7 cellular contexts compared by ENCODE assay signal in the genomic region with DNA sequence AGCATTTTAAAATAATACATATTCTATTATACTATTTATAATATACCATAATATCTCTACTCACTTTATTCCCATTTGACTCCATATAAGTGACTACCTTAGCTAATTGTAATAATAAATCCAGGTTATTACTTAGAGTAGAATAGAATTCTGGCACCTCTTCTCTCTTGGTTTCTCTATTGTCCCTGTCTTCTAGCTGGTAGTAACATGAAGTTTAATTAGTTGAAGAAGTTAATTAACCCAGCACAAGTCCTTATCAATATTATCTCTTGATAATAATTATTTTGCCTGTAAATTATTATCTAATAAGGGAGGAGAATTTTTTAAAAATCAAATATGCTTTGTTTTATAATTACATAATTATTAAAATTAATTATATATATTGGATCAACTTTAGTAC.
"Had no signal": no experiment of that assay in that cellular context is flagged by ENCODE, and none has a peak within 500 bp of the region (broad histone marks: within the 10 kb centered on the region; RNA-seq: fewer than 3 reads in every experiment).

No MANE protein-coding gene starts in this region.

- FAIRE-seq: H1, H54, HepG2 had no signal

- ATAC-seq: HepG2 had no signal

- DNase-seq: GM23248, H9, HCEC 1CT, KBM-7 had no signal
